Comparison of ENCODE assay signal across 8 cellular contexts in the genomic region with DNA sequence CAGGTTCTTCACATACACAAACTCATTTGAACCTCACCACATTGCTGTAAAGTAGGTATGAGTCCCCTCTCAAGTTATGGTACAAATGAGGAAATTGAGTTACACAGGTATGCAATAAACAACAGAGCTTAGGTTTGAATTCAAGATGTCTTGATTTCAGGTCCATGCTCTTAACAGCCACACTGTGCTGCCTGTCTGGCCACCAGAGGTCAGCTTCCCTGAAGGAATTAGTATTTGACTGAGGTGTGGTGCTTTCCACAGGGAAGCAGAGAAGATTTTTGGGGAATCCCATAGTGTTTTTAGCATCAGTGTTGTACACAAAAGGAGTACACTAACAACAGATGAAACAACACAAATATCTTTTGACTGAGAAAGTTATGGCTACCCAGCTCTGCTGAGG.
DNase-seq lines count a peak whose midpoint lies in the region; ATAC-seq and TF ChIP-seq lines count a peak whose summit lies in the region.

No MANE protein-coding gene starts in this region.

- no peak overlapping the region for H3K27ac ChIP-seq in C4-2B

- DNase-seq in NCI-H774 (lab: John Stamatoyannopoulos, UW) (peak; percentile 25), cerebellar cortex (ENCODE audit: low spot score) (peak; percentile 9), lung microvascular endothelial cell (ENCODE audit: low read depth in 2 of 2) (peak; percentile 50 to 71), NCI-H526 (lab: John Stamatoyannopoulos, UW) (no peak), RPMI8226 (no peak)

- TF ChIP-seq CTCF in C4-2B (conservative IDR thresholded peaks at IDR 0.05), result peak; percentile 75

- ATAC-seq in GM19023 (IDR thresholded peaks at IDR 0.05; ENCODE audit: unreplicated experiment), result peak; percentile 82
- ATAC-seq in HG03108 (IDR thresholded peaks at IDR 0.05; ENCODE audit: unreplicated experiment), result no peak

Comparison
In these comparisons a context has a peak if more than half of its experiments do, and no peak if none do; other contexts are left out.
1. DNase-seq: peak in NCI-H774 (single experiment), cerebellar cortex (single experiment) and lung microvascular endothelial cell (2 of 2); none in NCI-H526 (0 of 2) and RPMI8226 (single experiment).